Comparison of ENCODE assay signal across 8 cellular contexts in the genomic region with DNA sequence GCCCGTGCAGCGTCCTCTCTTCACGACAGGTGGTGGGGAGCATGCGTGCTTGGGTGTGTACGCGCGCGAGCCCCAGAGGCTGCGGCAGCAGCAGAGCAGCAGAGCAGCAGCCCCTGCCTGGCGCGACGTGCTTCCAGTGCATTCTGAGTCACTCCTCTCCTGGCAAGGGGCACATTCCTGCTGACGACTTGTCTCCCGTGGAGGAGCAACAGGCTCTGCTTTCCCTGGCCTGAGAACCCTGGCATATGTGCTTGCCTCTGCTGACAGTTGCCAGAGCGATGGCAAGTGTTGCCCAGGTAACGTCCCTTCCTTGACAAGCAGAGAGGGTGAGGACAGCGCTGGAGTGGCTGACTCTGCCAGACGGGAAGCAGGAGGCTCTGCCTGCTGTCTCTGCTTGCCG.
DNase-seq lines count a peak whose midpoint lies in the region; ATAC-seq lines count a peak whose summit lies in the region.

No MANE protein-coding gene starts in this region.

- in situ Hi-C loops in G401 (cut with HindIII; ENCODE audit: low sequenced_read_pairs): no loop called here
- in situ Hi-C loops in KBM-7 (cut with MboI; ENCODE audit: low pct_unique_long_range_greater_than_20kb, low sequenced_read_pairs): no loop called here

- peaks cover 4% of the 10 kb centered on the region for H3K9me3 Mint-ChIP-seq in activated T-helper 17 cell treated with anti-CD3 and anti-CD28 coated beads, Interleukin-2, amount 50 U/mL, for 72 hours
- H3K9me3 Mint-ChIP-seq in stimulated activated naive B cell treated with anti-CD40 and anti-IgM and Interleukin-4, amounts not matched to agents 10 μg/mL and 1 μg/mL and 100 μg/mL, for 72 hours: no peaks in the 10 kb centered on the region

- H3K36me3 Mint-ChIP-seq in activated T-helper 17 cell treated with anti-CD3 and anti-CD28 coated beads, Interleukin-2, amount 50 U/mL, for 72 hours (ENCODE audit: low read depth): no peaks in the 10 kb centered on the region
- peaks cover 14 to 31% of the 10 kb centered on the region in 2 donors for H3K36me3 Mint-ChIP-seq in stimulated activated naive B cell treated with anti-CD40 and anti-IgM and Interleukin-4, amounts not matched to agents 10 μg/mL and 1 μg/mL and 100 μg/mL, for 72 hours

- H3K4me1 Mint-ChIP-seq in activated T-helper 17 cell treated with anti-CD3 and anti-CD28 coated beads, Interleukin-2, amount 50 U/mL, for 72 hours: peaks cover 13% of the 10 kb centered on the region
- H3K4me1 Mint-ChIP-seq in stimulated activated naive B cell treated with anti-CD40 and anti-IgM and Interleukin-4, amounts not matched to agents 10 μg/mL and 1 μg/mL and 100 μg/mL, for 72 hours: peaks cover 14 to 29% of the 10 kb centered on the region in 2 donors

- H3K4me3 Mint-ChIP-seq in activated T-helper 17 cell treated with anti-CD3 and anti-CD28 coated beads, Interleukin-2, amount 50 U/mL, for 72 hours: no peak overlapping the region
- no peak overlapping the region for H3K4me3 Mint-ChIP-seq in stimulated activated naive B cell treated with anti-CD40 and anti-IgM and Interleukin-4, amounts not matched to agents 10 μg/mL and 1 μg/mL and 100 μg/mL, for 72 hours

- no peak for ATAC-seq in activated T-helper 17 cell treated with anti-CD3 and anti-CD28 coated beads, Interleukin-2, amount 50 U/mL, for 72 hours (replicated peaks)
- no peak for ATAC-seq in HG03432 (IDR thresholded peaks at IDR 0.05; ENCODE audit: unreplicated experiment)
- no peak for ATAC-seq in stimulated activated naive B cell treated with anti-CD40 and anti-IgM and Interleukin-4, amounts not matched to agents 10 μg/mL and 1 μg/mL and 100 μg/mL, for 72 hours (replicated peaks)

- no peak overlapping the region for H3K27ac Mint-ChIP-seq in activated T-helper 17 cell treated with anti-CD3 and anti-CD28 coated beads, Interleukin-2, amount 50 U/mL, for 72 hours
- no peak overlapping the region for H3K27ac Mint-ChIP-seq in stimulated activated naive B cell treated with anti-CD40 and anti-IgM and Interleukin-4, amounts not matched to agents 10 μg/mL and 1 μg/mL and 100 μg/mL, for 72 hours

- no peaks in the 10 kb centered on the region for H3K27me3 Mint-ChIP-seq in activated T-helper 17 cell treated with anti-CD3 and anti-CD28 coated beads, Interleukin-2, amount 50 U/mL, for 72 hours
- H3K27me3 Mint-ChIP-seq in stimulated activated naive B cell treated with anti-CD40 and anti-IgM and Interleukin-4, amounts not matched to agents 10 μg/mL and 1 μg/mL and 100 μg/mL, for 72 hours: no peaks in the 10 kb centered on the region

- DNase-seq in G401 (ENCODE audit: low spot score) (peak; percentile 92), NCI-H69 (lab: John Stamatoyannopoulos, UW) (peak; percentile 91), fibroblast of peridontal ligament (ENCODE audit: extremely low read depth) (peak; percentile 31), posterior cingulate gyrus (peak; percentile 33 to 95 (median 64)), KBM-7 (no peak)
- DNase-seq in stimulated activated naive B cell treated with anti-CD40 and anti-IgM and Interleukin-4, amounts not matched to agents 10 μg/mL and 1 μg/mL and 100 μg/mL, for 72 hours: no peak

- intact Hi-C loops in posterior cingulate gyrus (cut with DNase I): no loop called here

Comparison
In these comparisons a context has a peak if more than half of its experiments do, and no peak if none do; other contexts are left out.
1. DNase-seq: peak in G401 (single experiment), NCI-H69 (single experiment), fibroblast of peridontal ligament (single experiment) and posterior cingulate gyrus (10 of 10); none in KBM-7 (single experiment) and stimulated activated naive B cell treated with anti-CD40 and anti-IgM and Interleukin-4, amounts not matched to agents 10 μg/mL and 1 μg/mL and 100 μg/mL, for 72 hours (single experiment).